In genomic region chr12:119621878-119622277, GRCh38 we compare ENCODE assay signal across 18 cellular contexts. TPM values are rescaled to one million over a fixed set of nuclear protein-coding genes. Genes with fewer than 3 reads are reported as not detected.
A peak's percentile ranks its signal among the peaks of the same experiment; 100 is the strongest.
DNase-seq lines count a peak whose midpoint lies in the region; FAIRE-seq and TF ChIP-seq lines count a peak whose summit lies in the region.
"Had no signal": no experiment of that assay in that cellular context is flagged by ENCODE, and none has a peak within 500 bp of the region (broad histone marks: within the 10 kb centered on the region; RNA-seq: fewer than 3 reads in every experiment).

No MANE protein-coding gene starts in this region.

- H3K4me3 Mint-ChIP-seq in astrocyte (ENCODE audit: unreplicated experiment): no peak overlapping the region
- H3K4me3 Mint-ChIP-seq: CD8-positive, alpha-beta T cell had no signal

- H3K9ac ChIP-seq in GM23248 (no peak overlapping the region), astrocyte (ENCODE audit: low read length) (no peak overlapping the region)
- H3K9ac ChIP-seq: BLaER1 had no signal

- FAIRE-seq in astrocyte (lab: Jason Lieb, UNC): no peak

- DNase-seq in GM23248: peak; percentile 2
- DNase-seq in astrocyte (ENCODE audit: low read depth): peak; percentile 18
- DNase-seq in iris pigment epithelial cell (ENCODE audit: low read depth): peak; percentile 48
- peak; percentile 19 for DNase-seq in superior temporal gyrus (ENCODE audit: extremely low spot score)
- no peak for DNase-seq in cardiac septum (ENCODE audit: low spot score)
- no peak for DNase-seq in COR-L47 (lab: John Stamatoyannopoulos, UW)
- DNase-seq in SJCRH30: no peak
- DNase-seq: CD8-positive, alpha-beta T cell; GOT3; KG1; MG63; NCI-H1092 treated with DMSO at 0.1 percent for 48 hours; NCI-H2081 treated with DMSO at 0.1 percent for 48 hours; NCI-H510A; NCI-H82; PC-9 had no signal

- 0 to 4% methylated on average over 2 of the region's 2 CpGs for WGBS in GM23248 (ENCODE audit: low coverage in 1 of 2, low lambda C conversion rate in 2 of 2, missing lambda C conversion rate in 2 of 2), 2 experiments

- in situ Hi-C loops in GM23248 (cut with MboI): no loop called here

- H3K9me3 Mint-ChIP-seq in astrocyte (ENCODE audit: unreplicated experiment): peaks cover 3% of the 10 kb centered on the region

- H3K9me3 ChIP-seq in GM23248 (ENCODE audit: low read depth): no peaks in the 10 kb centered on the region
- no peaks in the 10 kb centered on the region for H3K9me3 ChIP-seq in astrocyte (ENCODE audit: insufficient read depth, low read depth, low read length)
- no peaks in the 10 kb centered on the region for H3K9me3 ChIP-seq in SJCRH30 (replicated peaks)
- H3K9me3 ChIP-seq: MG63, SJSA1 had no signal

- no peak overlapping the region for H3K4me3 ChIP-seq in GM23248
- H3K4me3 ChIP-seq in astrocyte (ENCODE audit: insufficient read depth, low read depth, low read length): no peak overlapping the region
- H3K4me3 ChIP-seq in SJCRH30: no peak overlapping the region
- H3K4me3 ChIP-seq: BLaER1, MG63, PC-9, SJSA1 had no signal

- H3K27me3 ChIP-seq in GM23248 (replicated peaks; ENCODE audit: insufficient read depth): no peaks in the 10 kb centered on the region
- no peaks in the 10 kb centered on the region for H3K27me3 ChIP-seq in astrocyte (ENCODE audit: insufficient read depth, low read length)
- H3K27me3 ChIP-seq in SJCRH30: no peaks in the 10 kb centered on the region
- H3K27me3 ChIP-seq: BLaER1, MG63, SJSA1 had no signal

- H3K27ac Mint-ChIP-seq in astrocyte (ENCODE audit: unreplicated experiment): no peak overlapping the region
- H3K27ac Mint-ChIP-seq: CD8-positive, alpha-beta T cell had no signal

- H3K4me1 Mint-ChIP-seq in astrocyte (ENCODE audit: low read depth, unreplicated experiment): peaks cover 4% of the 10 kb centered on the region

- H3K4me2 ChIP-seq in GM23248 (ENCODE audit: unreplicated experiment) (no peak overlapping the region), astrocyte (ENCODE audit: low read length) (no peak overlapping the region)
- H3K4me2 ChIP-seq: BLaER1, PC-9 had no signal

- H3F3A ChIP-seq in GM23248 (ENCODE audit: insufficient read depth): no peaks in the 10 kb centered on the region

- intact Hi-C loops in cardiac septum (cut with DNase I): no loop called here

- H4K20me1 ChIP-seq in GM23248 (ENCODE audit: insufficient read depth) (no peaks in the 10 kb centered on the region), astrocyte (ENCODE audit: insufficient read depth, low read length) (no peaks in the 10 kb centered on the region)
- H4K20me1 ChIP-seq: BLaER1 had no signal

- H3K36me3 Mint-ChIP-seq in astrocyte (ENCODE audit: low read depth, unreplicated experiment): no peaks in the 10 kb centered on the region
- H3K36me3 Mint-ChIP-seq: CD8-positive, alpha-beta T cell had no signal

- no peak overlapping the region for H2AFZ ChIP-seq in GM23248
- no peak overlapping the region for H2AFZ ChIP-seq in astrocyte (ENCODE audit: low read depth, low read length)
- H2AFZ ChIP-seq: PC-9 had no signal

- H3K27me3 Mint-ChIP-seq in astrocyte (ENCODE audit: low read depth, unreplicated experiment): peaks cover 25% of the 10 kb centered on the region

- H3K4me1 ChIP-seq in GM23248 (ENCODE audit: insufficient read depth) (no peaks in the 10 kb centered on the region), astrocyte (ENCODE audit: insufficient read depth, low read length) (no peaks in the 10 kb centered on the region), SJCRH30 (peaks cover 6% of the 10 kb centered on the region; the same call in 1 of the 2 replicates)
- H3K4me1 ChIP-seq: BLaER1, SJSA1 had no signal

- H3K9me2 ChIP-seq in GM23248 (ENCODE audit: insufficient read depth): no peaks in the 10 kb centered on the region

- no peak overlapping the region for H3K27ac ChIP-seq in GM23248
- H3K27ac ChIP-seq in astrocyte (ENCODE audit: low read depth, low read length): no peak overlapping the region
- no peak overlapping the region for H3K27ac ChIP-seq in SJCRH30
- H3K27ac ChIP-seq: BLaER1, PC-9, SJSA1 had no signal

- no peaks in the 10 kb centered on the region for H3K36me3 ChIP-seq in GM23248 (ENCODE audit: low read depth)
- H3K36me3 ChIP-seq in astrocyte (ENCODE audit: insufficient read depth, low read length): no peaks in the 10 kb centered on the region
- H3K36me3 ChIP-seq in SJCRH30: no peaks in the 10 kb centered on the region
- H3K36me3 ChIP-seq: BLaER1, MG63, SJSA1 had no signal

- H3K79me2 ChIP-seq in GM23248 (ENCODE audit: insufficient read depth) (no peaks in the 10 kb centered on the region), astrocyte (ENCODE audit: insufficient read depth, low read length) (no peaks in the 10 kb centered on the region)

- TF ChIP-seq CTCF in astrocyte (IDR thresholded peaks at IDR 0.05; ENCODE audit: insufficient read depth, low read depth, low read length): no peak

RNA-seq across cellular contexts. Expression of gene TMEM233, which starts 28.3 kb away (rescaled TPM):
- not detected in 2 replicates for total RNA-seq in GM23248 (2014; rRNA removed; shearing (Covaris generic))
- polyA plus RNA-seq in GM23248 (2016; fragmentation: Nextera tagmentation; extraction: Ambion mirVana): 0.33 TPM in 1 of 2 replicates, not detected in the other
- total RNA-seq in astrocyte (not detected in 2 replicates), cardiac septum (1.2 TPM)
- 5.6 and 6.5 TPM in 2 replicates for total RNA-seq in SJCRH30 (2014; rRNA removed; shearing (Covaris generic))
- total RNA-seq: CD8-positive, alpha-beta T cell; PC-9; SJSA1 had no signal

RNA-seq across cellular contexts. Expression of gene PRKAB1, which starts 46.1 kb away (rescaled TPM):
- 16.6 and 19.2 TPM in 2 replicates for total RNA-seq in GM23248 (2014; rRNA removed; shearing (Covaris generic))
- polyA plus RNA-seq in GM23248 (2016; fragmentation: Nextera tagmentation; extraction: Ambion mirVana): 24.7 and 25.0 TPM in 2 replicates
- total RNA-seq in astrocyte (22.3 and 22.7 TPM in 2 replicates), cardiac septum (12.2 TPM)
- 23.9 and 24.6 TPM in 2 replicates for total RNA-seq in SJCRH30 (2014; rRNA removed; shearing (Covaris generic))

Comparison
In these comparisons a context has a peak if more than half of its experiments do, and no peak if none do; other contexts are left out.
1. DNase-seq: peak in GM23248 (single experiment), astrocyte (single experiment), iris pigment epithelial cell (single experiment) and superior temporal gyrus (single experiment); none in cardiac septum (single experiment), COR-L47 (single experiment) and SJCRH30 (0 of 2).